21 cellular contexts compared by ENCODE assay signal in the genomic region with DNA sequence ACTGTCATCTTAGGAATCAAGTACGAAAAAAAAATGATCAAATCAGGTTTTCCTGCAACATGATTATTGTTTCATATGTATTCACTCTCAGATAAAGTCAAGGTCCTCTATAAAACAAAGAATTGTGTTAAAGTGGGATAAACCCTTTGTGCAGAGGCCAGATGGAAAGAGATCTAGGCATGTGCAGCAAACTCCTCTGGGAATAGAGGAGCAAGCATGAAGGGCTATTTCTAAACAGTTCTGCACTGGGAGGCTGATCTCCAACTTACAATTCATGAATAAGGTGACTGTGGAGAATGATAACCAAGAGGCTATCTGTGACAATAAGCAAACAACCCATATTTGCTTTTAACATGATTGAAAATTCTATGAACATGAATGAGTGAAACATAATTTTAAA. TPM values are rescaled to one million over a fixed set of nuclear protein-coding genes. Genes with fewer than 3 reads are reported as not detected.
A peak's percentile ranks its signal among the peaks of the same experiment; 100 is the strongest.
DNase-seq lines count a peak whose midpoint lies in the region; TF ChIP-seq lines count a peak whose summit lies in the region.
"Had no signal": no experiment of that assay in that cellular context is flagged by ENCODE, and none has a peak within 500 bp of the region (broad histone marks: within the 10 kb centered on the region; RNA-seq: fewer than 3 reads in every experiment).

No MANE protein-coding gene starts in this region.

- peaks cover 15% of the 10 kb centered on the region for H3K79me2 ChIP-seq in neural cell (replicated peaks; ENCODE audit: insufficient read depth, low read length)

- H3K4me2 ChIP-seq in neural cell (ENCODE audit: low read length) = peak overlapping the region; percentile 8

- no peaks in the 10 kb centered on the region for H3K9me2 ChIP-seq in neural cell (ENCODE audit: insufficient read depth, low read length)

- no peak for TF ChIP-seq RAD21 in neural cell (conservative IDR thresholded peaks at IDR 0.05)

- H3K27ac ChIP-seq in neural cell (ENCODE audit: low read length) = no peak overlapping the region
- H3K27ac ChIP-seq: suprapubic skin, VCaP had no signal

- H4K20me1 ChIP-seq in neural cell (ENCODE audit: insufficient read depth) = no peaks in the 10 kb centered on the region

- H3K9ac ChIP-seq in neural cell (ENCODE audit: low read length) = peak overlapping the region; percentile 25

- peak; percentile 46 for DNase-seq in DMS153 treated with DMSO at 0.1 percent for 48 hours (lab: John Stamatoyannopoulos, UW; ENCODE audit: unreplicated experiment)
- peak; percentile 60 for DNase-seq in NCI-H1694 treated with DMSO at 0.1 percent for 48 hours (lab: John Stamatoyannopoulos, UW)
- DNase-seq in NCI-H69 (lab: John Stamatoyannopoulos, UW) = peak; percentile 77
- no peak for DNase-seq in chondrocyte (ENCODE audit: low spot score)
- DNase-seq in UCSD-AML1 (lab: John Stamatoyannopoulos, UW; ENCODE audit: unreplicated experiment) = no peak
- DNase-seq in NCI-H2227 treated with DMSO at 0.1 percent for 48 hours (lab: John Stamatoyannopoulos, UW) = no peak
- DNase-seq in LoVo (ENCODE audit: low spot score) = no peak
- DNase-seq: activated CD4-positive, alpha-beta memory T cell treated with anti-CD3 and anti-CD28 coated beads for 36 hours; activated naive CD4-positive, alpha-beta T cell treated with anti-CD3 and anti-CD28 coated beads for 36 hours; aorta; Calu3; endodermal cell; hippocampal formation; islet precursor cell; naive thymus-derived CD4-positive, alpha-beta T cell; NCI-H2081; stimulated activated CD8-positive, alpha-beta memory T cell treated with anti-CD3 and anti-CD28 coated beads, Interleukin-4, amount 100 ng/mL, for 48 hours had no signal

- TF ChIP-seq CTCF in neural cell (IDR thresholded peaks at IDR 0.05; ENCODE audit: poor library complexity, severe bottlenecking) (no peak), chondrocyte (IDR thresholded peaks at IDR 0.05) (no peak)

- peak overlapping the region; percentile 7 for H2AFZ ChIP-seq in neural cell (ENCODE audit: low read depth, low read length)

- H3K36me3 Mint-ChIP-seq in chondrocyte (ENCODE audit: low read depth) = peaks cover 1% of the 10 kb centered on the region
- H3K36me3 Mint-ChIP-seq: activated CD4-positive, alpha-beta memory T cell treated with anti-CD3 and anti-CD28 coated beads for 36 hours had no signal

- H3K4me3 ChIP-seq in neural cell (ENCODE audit: low read length) = no peak overlapping the region
- H3K4me3 ChIP-seq: suprapubic skin had no signal

- H3K9me3 ChIP-seq in neural cell (ENCODE audit: low read length) = no peaks in the 10 kb centered on the region
- H3K9me3 ChIP-seq: suprapubic skin had no signal

- H3K27me3 Mint-ChIP-seq in chondrocyte (ENCODE audit: low read depth) = no peaks in the 10 kb centered on the region
- H3K27me3 Mint-ChIP-seq: progenitor cell of endocrine pancreas had no signal

- H3K4me3 Mint-ChIP-seq in chondrocyte (ENCODE audit: unreplicated experiment) = no peak overlapping the region
- H3K4me3 Mint-ChIP-seq: activated CD4-positive, alpha-beta memory T cell treated with anti-CD3 and anti-CD28 coated beads for 36 hours; activated naive CD4-positive, alpha-beta T cell treated with anti-CD3 and anti-CD28 coated beads for 36 hours; endodermal cell; naive thymus-derived CD4-positive, alpha-beta T cell had no signal

- no peaks in the 10 kb centered on the region for H3K36me3 ChIP-seq in neural cell (ENCODE audit: insufficient read depth, low read length)
- H3K36me3 ChIP-seq: suprapubic skin had no signal

- peaks cover 17% of the 10 kb centered on the region for H3K4me1 Mint-ChIP-seq in chondrocyte (ENCODE audit: low read depth)

- peaks cover 9% of the 10 kb centered on the region for H3F3A ChIP-seq in neural cell (ENCODE audit: insufficient read depth, low read length, poor library complexity, severe bottlenecking)

- no peaks in the 10 kb centered on the region for H3K9me3 Mint-ChIP-seq in chondrocyte (ENCODE audit: low read depth)
- H3K9me3 Mint-ChIP-seq: activated CD4-positive, alpha-beta memory T cell treated with anti-CD3 and anti-CD28 coated beads for 36 hours; activated naive CD4-positive, alpha-beta T cell treated with anti-CD3 and anti-CD28 coated beads for 36 hours; endodermal cell had no signal

- no peak for TF ChIP-seq EP300 in neural cell (conservative IDR thresholded peaks at IDR 0.05; ENCODE audit: poor library complexity, severe bottlenecking)

- no peak overlapping the region for H3K27ac Mint-ChIP-seq in chondrocyte (ENCODE audit: unreplicated experiment)
- H3K27ac Mint-ChIP-seq: activated CD4-positive, alpha-beta memory T cell treated with anti-CD3 and anti-CD28 coated beads for 36 hours; activated naive CD4-positive, alpha-beta T cell treated with anti-CD3 and anti-CD28 coated beads for 36 hours; endodermal cell; naive thymus-derived CD4-positive, alpha-beta T cell; progenitor cell of endocrine pancreas had no signal

- no peaks in the 10 kb centered on the region for H3K27me3 ChIP-seq in neural cell (ENCODE audit: insufficient read depth, low read depth, low read length)
- H3K27me3 ChIP-seq: suprapubic skin had no signal

TF ChIP-seq in neural cell, 6 proteins besides CTCF, POLR2A, EP300 and RAD21:
- TF ChIP-seq POLR2AphosphoS5 (IDR thresholded peaks at IDR 0.05) (no peak), EZH2 (IDR thresholded peaks at IDR 0.05; ENCODE audit: borderline replicate concordance, insufficient read depth, low read length, poor library complexity, severe bottlenecking) (no peak), SMC3 (conservative IDR thresholded peaks at IDR 0.05; ENCODE audit: poor library complexity) (no peak), TAF1 (IDR thresholded peaks at IDR 0.05; ENCODE audit: low read depth) (no peak), MXI1 (conservative IDR thresholded peaks at IDR 0.05; ENCODE audit: poor library complexity, severe bottlenecking) (no peak)
- TF ChIP-seq, protein P1, sequence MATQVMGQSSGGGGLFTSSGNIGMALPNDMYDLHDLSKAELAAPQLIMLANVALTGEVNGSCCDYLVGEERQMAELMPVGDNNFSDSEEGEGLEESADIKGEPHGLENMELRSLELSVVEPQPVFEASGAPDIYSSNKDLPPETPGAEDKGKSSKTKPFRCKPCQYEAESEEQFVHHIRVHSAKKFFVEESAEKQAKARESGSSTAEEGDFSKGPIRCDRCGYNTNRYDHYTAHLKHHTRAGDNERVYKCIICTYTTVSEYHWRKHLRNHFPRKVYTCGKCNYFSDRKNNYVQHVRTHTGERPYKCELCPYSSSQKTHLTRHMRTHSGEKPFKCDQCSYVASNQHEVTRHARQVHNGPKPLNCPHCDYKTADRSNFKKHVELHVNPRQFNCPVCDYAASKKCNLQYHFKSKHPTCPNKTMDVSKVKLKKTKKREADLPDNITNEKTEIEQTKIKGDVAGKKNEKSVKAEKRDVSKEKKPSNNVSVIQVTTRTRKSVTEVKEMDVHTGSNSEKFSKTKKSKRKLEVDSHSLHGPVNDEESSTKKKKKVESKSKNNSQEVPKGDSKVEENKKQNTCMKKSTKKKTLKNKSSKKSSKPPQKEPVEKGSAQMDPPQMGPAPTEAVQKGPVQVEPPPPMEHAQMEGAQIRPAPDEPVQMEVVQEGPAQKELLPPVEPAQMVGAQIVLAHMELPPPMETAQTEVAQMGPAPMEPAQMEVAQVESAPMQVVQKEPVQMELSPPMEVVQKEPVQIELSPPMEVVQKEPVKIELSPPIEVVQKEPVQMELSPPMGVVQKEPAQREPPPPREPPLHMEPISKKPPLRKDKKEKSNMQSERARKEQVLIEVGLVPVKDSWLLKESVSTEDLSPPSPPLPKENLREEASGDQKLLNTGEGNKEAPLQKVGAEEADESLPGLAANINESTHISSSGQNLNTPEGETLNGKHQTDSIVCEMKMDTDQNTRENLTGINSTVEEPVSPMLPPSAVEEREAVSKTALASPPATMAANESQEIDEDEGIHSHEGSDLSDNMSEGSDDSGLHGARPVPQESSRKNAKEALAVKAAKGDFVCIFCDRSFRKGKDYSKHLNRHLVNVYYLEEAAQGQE (IDR thresholded peaks at IDR 0.05; ENCODE audit: borderline replicate concordance) = no peak

RNA-seq across cellular contexts. Expression of a gene that starts 2.4 kb away (rescaled TPM):
- 39.8 and 40.9 TPM in 2 replicates for polyA plus RNA-seq in neural cell
- polyA minus RNA-seq in neural cell = 183 and 204 TPM in 2 replicates
- total RNA-seq in chondrocyte = 59.5 to 80.1 TPM (median 61.9 TPM) in 3 replicates
- polyA plus RNA-seq: naive thymus-derived CD4-positive, alpha-beta T cell had no signal

Comparison
In these comparisons a context has a peak if more than half of its experiments do, and no peak if none do; other contexts are left out.
1. DNase-seq: peak in DMS153 treated with DMSO at 0.1 percent for 48 hours (single experiment), NCI-H1694 treated with DMSO at 0.1 percent for 48 hours (single experiment) and NCI-H69 (single experiment); none in chondrocyte (single experiment), UCSD-AML1 (single experiment), NCI-H2227 treated with DMSO at 0.1 percent for 48 hours (single experiment) and LoVo (single experiment).